In the genomic region with DNA sequence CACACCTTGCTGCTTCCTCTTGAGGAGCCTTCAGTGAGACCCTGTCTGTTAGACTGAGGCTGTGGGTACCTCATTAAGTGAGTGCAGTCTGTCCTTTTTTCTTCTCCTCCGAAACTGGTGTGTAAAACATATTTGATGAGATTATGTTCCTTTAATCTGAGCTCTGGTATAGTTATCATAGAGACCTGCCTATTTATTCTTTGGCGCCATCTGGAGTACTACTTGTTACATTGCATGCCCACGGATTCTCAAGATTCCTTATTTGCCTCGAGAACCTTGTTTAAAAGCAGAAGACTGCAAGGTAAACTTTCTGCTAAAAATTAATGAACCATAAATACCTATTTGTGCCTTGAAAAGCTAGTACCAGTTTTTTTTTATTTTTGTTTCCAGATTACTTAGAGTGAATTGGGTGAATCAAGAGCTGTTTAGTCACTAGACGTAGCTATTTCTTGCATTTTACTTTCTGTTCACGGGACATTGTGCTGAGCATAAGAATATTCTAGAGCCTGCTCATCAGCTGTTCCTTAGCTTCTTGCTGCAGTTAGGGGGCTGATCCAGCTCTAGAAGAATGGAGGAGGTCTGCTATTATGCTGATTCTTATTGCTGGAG, we compare ENCODE assay signal across 1 cellular context.
TF ChIP-seq lines count a peak whose summit lies in the region.

No MANE protein-coding gene starts in this region.

TF ChIP-seq in H1, 55 proteins besides CTCF, POLR2A, EP300 and RAD21:
- no peak for TF ChIP-seq CBX8 (IDR thresholded peaks at IDR 0.05; ENCODE audit: borderline replicate concordance, low read depth, low read length)
